8 cellular contexts compared by ENCODE assay signal in genomic region chr16:25257504-25257955, GRCh38. TPM values are rescaled to one million over a fixed set of nuclear protein-coding genes. Genes with fewer than 3 reads are reported as not detected.
DNase-seq lines count a peak whose midpoint lies in the region; ATAC-seq and TF ChIP-seq lines count a peak whose summit lies in the region.

Gene ZKSCAN2, minus strand, starts transcription at chr16:25257845. Its CDS starts 718 bp downstream, at chr16:25257127.

- no peak for TF ChIP-seq RAD21 in IMR-90 (IDR thresholded peaks at IDR 0.05; ENCODE audit: low read length)

- H4K20me1 ChIP-seq in DOHH2 (ENCODE audit: control insufficient read depth, insufficient read depth, low read depth, low read length) (peaks cover 6% of the 10 kb centered on the region; the same call in 1 of the 2 replicates), IMR-90 (ENCODE audit: insufficient read depth, low read length) (peaks cover 27% of the 10 kb centered on the region)

- TF ChIP-seq POLR2A in IMR-90 (IDR thresholded peaks at IDR 0.05; ENCODE audit: low read depth, low read length): peak; percentile 93

- peak within 1 kb of the TSS; percentile 17 for H3K18ac ChIP-seq in IMR-90 (ENCODE audit: low read depth, low read length)
- H3K18ac ChIP-seq in neuronal stem cell (ENCODE audit: low read length): peak within 1 kb of the TSS; percentile 99

- H3K4me2 ChIP-seq in DOHH2 (ENCODE audit: low read length) (peak within 1 kb of the TSS; percentile 83), IMR-90 (ENCODE audit: low read depth, low read length) (peak within 1 kb of the TSS; percentile 98), neuronal stem cell (ENCODE audit: insufficient read depth, low read length, poor library complexity, severe bottlenecking) (peak within 1 kb of the TSS; percentile 99)

- POLR2A ChIA-PET in IMR-90 (lab: Charles Lee; ENCODE audit: unreplicated experiment): no interaction called here

- H3K56ac ChIP-seq in IMR-90 (ENCODE audit: extremely low read depth, insufficient read depth, low read length): peak within 1 kb of the TSS; percentile 95

- H3K9ac ChIP-seq in IMR-90 (ENCODE audit: low read depth, low read length) (peak within 1 kb of the TSS; percentile 85), neuronal stem cell (ENCODE audit: low read depth, low read length, poor library complexity) (peak within 1 kb of the TSS; percentile 92), subcutaneous abdominal adipose tissue (ENCODE audit: low read length in 5 of 5) (peak within 1 kb of the TSS; percentile 82 to 93 (median 88))

- no peaks in the 10 kb centered on the region for H3K9me2 ChIP-seq in DOHH2 (replicated peaks; ENCODE audit: control insufficient read depth, low read length)

- H3K23ac ChIP-seq in IMR-90 (ENCODE audit: low read depth, low read length) (peak within 1 kb of the TSS; percentile 94), neuronal stem cell (ENCODE audit: low read depth, low read length, poor library complexity) (peak within 1 kb of the TSS; percentile 92)

- H3K4ac ChIP-seq in IMR-90 (ENCODE audit: low read depth, low read length) (peak within 1 kb of the TSS; percentile 96), neuronal stem cell (ENCODE audit: low read length) (no peak within 1 kb of the TSS)

- H2BK15ac ChIP-seq in IMR-90 (ENCODE audit: low read depth, low read length): no peak within 1 kb of the TSS; the same call in 2 of the 3 replicates
- no peak within 1 kb of the TSS for H2BK15ac ChIP-seq in neuronal stem cell (ENCODE audit: low read length)

- H2AK5ac ChIP-seq in IMR-90 (ENCODE audit: low read depth, low read length): peak within 1 kb of the TSS; percentile 93
- peak within 1 kb of the TSS; percentile 19 for H2AK5ac ChIP-seq in neuronal stem cell (ENCODE audit: low read depth, low read length)

- H2BK120ac ChIP-seq in IMR-90 (ENCODE audit: low read depth, low read length) (peak within 1 kb of the TSS; percentile 78), neuronal stem cell (ENCODE audit: low read depth, low read length) (no peak within 1 kb of the TSS)

- H2AFZ ChIP-seq in IMR-90 (replicated peaks; ENCODE audit: low read length, poor library complexity): peak within 1 kb of the TSS; percentile 99
- H2AFZ ChIP-seq in neuronal stem cell (ENCODE audit: low read length): peak within 1 kb of the TSS; percentile 95

- no peaks in the 10 kb centered on the region for H3F3A ChIP-seq in DOHH2 (ENCODE audit: control insufficient read depth, insufficient read depth)

- dilution Hi-C loops in IMR-90 (cut with HindIII; ENCODE audit: low sequenced_read_pairs, unreplicated experiment): no loop called here

- H3K27me3 ChIP-seq in DOHH2 (ENCODE audit: control insufficient read depth, low read length) (no peaks in the 10 kb centered on the region), IMR-90 (ENCODE audit: control insufficient read depth, insufficient read depth, low read length) (no peaks in the 10 kb centered on the region), neuronal stem cell (ENCODE audit: control insufficient read depth in 3 of 3, insufficient read depth in 3 of 3, low read depth in 1 of 3, low read length in 3 of 3) (no peaks in the 10 kb centered on the region), subcutaneous abdominal adipose tissue (ENCODE audit: control insufficient read depth in 5 of 5, insufficient read depth in 4 of 5, low read length in 5 of 5) (no peaks in the 10 kb centered on the region)

- H3K36me3 ChIP-seq in DOHH2 (ENCODE audit: control insufficient read depth, low read length) (peaks cover 53% of the 10 kb centered on the region), IMR-90 (ENCODE audit: control insufficient read depth, insufficient read depth, low read length) (peaks cover 14% of the 10 kb centered on the region), neuronal stem cell (replicated peaks in 1 of 2; ENCODE audit: control insufficient read depth in 2 of 2, insufficient read depth in 2 of 2, low read length in 2 of 2) (peaks cover 14 to 50% of the 10 kb centered on the region in 2 donors), subcutaneous abdominal adipose tissue (ENCODE audit: control insufficient read depth in 5 of 5, insufficient read depth in 5 of 5, low read length in 5 of 5) (peaks cover 6 to 19% (median 13%) of the 10 kb centered on the region in 5 donors)

- peaks cover 10% of the 10 kb centered on the region for H3K9me1 ChIP-seq in IMR-90 (ENCODE audit: insufficient read depth, low read length)

- H2BK20ac ChIP-seq in IMR-90 (ENCODE audit: low read depth, low read length): peak within 1 kb of the TSS; percentile 37; the same call in 1 of the 2 replicates

- intact Hi-C loops in IMR-90 (cut with micrococcal nuclease): loop anchor here (10.0 kb wide), 1 partner anchor 713 kb away; no protein-coding TSS in a partner anchor

- in situ Hi-C loops in IMR-90 (cut with MboI; ENCODE audit: low sequenced_read_pairs): no loop called here

- H4K91ac ChIP-seq in IMR-90 (ENCODE audit: insufficient read depth, low read depth, low read length) (peak within 1 kb of the TSS; percentile 81), neuronal stem cell (ENCODE audit: low read depth, low read length, poor library complexity) (peak within 1 kb of the TSS; percentile 34)

- no peak within 1 kb of the TSS for H2BK12ac ChIP-seq in neuronal stem cell (ENCODE audit: low read length)

- CTCF ChIA-PET in IMR-90 (lab: Yijun Ruan, JAX): no interaction called here

- peak within 1 kb of the TSS; percentile 98 for H2AK9ac ChIP-seq in IMR-90 (replicated peaks; ENCODE audit: low read depth, low read length, poor library complexity)

- peaks cover 61% of the 10 kb centered on the region for H3K79me2 ChIP-seq in DOHH2 (ENCODE audit: control insufficient read depth, low read length)

- 2% methylated on average over 17 of the region's 65 CpGs; no CpG with 5 or more reads in 1 of the 2 experiments for WGBS in IMR-90 (ENCODE audit: extremely low coverage in 2 of 2, insufficient read length in 1 of 2), 2 experiments
- no CpG with 5 or more reads among the region's 65 CpGs for WGBS in neuronal stem cell (ENCODE audit: extremely low coverage in 2 of 2, insufficient read length in 2 of 2, insufficient replicate concordance in 1 of 2), 2 donors

- ATAC-seq in GM21529 (IDR thresholded peaks at IDR 0.05; ENCODE audit: unreplicated experiment) (peak; percentile 81), IMR-90 (ENCODE audit: low read depth) (peak; percentile 93)

- H3K14ac ChIP-seq in IMR-90 (replicated peaks; ENCODE audit: low read depth, low read length) (peak within 1 kb of the TSS; percentile 99), neuronal stem cell (ENCODE audit: low read length) (no peak within 1 kb of the TSS)

- H4K5ac ChIP-seq in IMR-90 (ENCODE audit: low read depth, low read length): peak within 1 kb of the TSS; percentile 73

- H3K79me1 ChIP-seq in IMR-90 (ENCODE audit: low read depth in 1 of 2, low read length in 2 of 2): peaks cover 18 to 56% of the 10 kb centered on the region in 2 experiments
- no peaks in the 10 kb centered on the region for H3K79me1 ChIP-seq in neuronal stem cell (ENCODE audit: low read depth, low read length)

- H3K27ac ChIP-seq in DOHH2 (ENCODE audit: low read depth, low read length): peak within 1 kb of the TSS; percentile 83
- peak within 1 kb of the TSS; percentile 89 for H3K27ac ChIP-seq in IMR-90 (ENCODE audit: insufficient read depth, low read length)
- peak within 1 kb of the TSS; percentile 99 for H3K27ac ChIP-seq in neuronal stem cell (replicated peaks; ENCODE audit: low read length)
- peak within 1 kb of the TSS; percentile 79 for H3K27ac ChIP-seq in subcutaneous abdominal adipose tissue (ENCODE audit: low read depth, low read length)

- BruUV-seq in IMR-90 (replicated peaks; lab: Mats Ljungman, UMichigan): no TSS peak

- H4K8ac ChIP-seq in IMR-90 (ENCODE audit: low read depth in 2 of 2, low read length in 2 of 2) (peak within 1 kb of the TSS; percentile 88 to 98), neuronal stem cell (ENCODE audit: low read depth, low read length) (no peak within 1 kb of the TSS)

- DNase-seq in IMR-90 (peak; percentile 86), SHP77 (lab: John Stamatoyannopoulos, UW) (peak; percentile 94), foreskin melanocyte (peak; percentile 81), neuronal stem cell (ENCODE audit: low spot score) (peak; percentile 94)
- peak; percentile 51 to 71 (median 58) for DNase-seq in activated naive CD4-positive, alpha-beta T cell (lab: John Stamatoyannopoulos, UW)

- H3K9me3 ChIP-seq in DOHH2 (ENCODE audit: control insufficient read depth, insufficient read depth, low read length): no peaks in the 10 kb centered on the region
- no peaks in the 10 kb centered on the region for H3K9me3 ChIP-seq in IMR-90 (ENCODE audit: control insufficient read depth, insufficient read depth, low read length)
- H3K9me3 ChIP-seq in neuronal stem cell (replicated peaks in 1 of 2; ENCODE audit: control insufficient read depth in 2 of 2, insufficient read depth in 1 of 2, low read depth in 1 of 2, low read length in 2 of 2): no peaks in the 10 kb centered on the region
- H3K9me3 ChIP-seq in subcutaneous abdominal adipose tissue (ENCODE audit: control insufficient read depth in 5 of 5, low read length in 5 of 5): no peaks in the 10 kb centered on the region

- H3K4me1 ChIP-seq in DOHH2 (ENCODE audit: control insufficient read depth, low read length) (peaks cover 35% of the 10 kb centered on the region), IMR-90 (ENCODE audit: control insufficient read depth, insufficient read depth, low read length) (peaks cover 4% of the 10 kb centered on the region; the same call in 1 of the 2 replicates), neuronal stem cell (ENCODE audit: control insufficient read depth in 2 of 2, insufficient read depth in 1 of 2, low read depth in 1 of 2, low read length in 2 of 2) (peaks cover 6 to 7% of the 10 kb centered on the region in 2 donors), subcutaneous abdominal adipose tissue (ENCODE audit: control insufficient read depth in 5 of 5, insufficient read depth in 5 of 5, low read length in 5 of 5) (peaks cover 7 to 37% (median 34%) of the 10 kb centered on the region in 5 donors)

- no peak for TF ChIP-seq CTCF in DOHH2 (IDR thresholded peaks at IDR 0.05; ENCODE audit: low read depth, low read length, poor library complexity, severe bottlenecking)
- no peak for TF ChIP-seq CTCF in IMR-90 (conservative IDR thresholded peaks at IDR 0.05; ENCODE audit: low read depth, low read length)

- H2BK5ac ChIP-seq in IMR-90 (ENCODE audit: low read depth, low read length, poor library complexity, severe bottlenecking) (peak within 1 kb of the TSS; percentile 88), neuronal stem cell (ENCODE audit: low read length) (peak within 1 kb of the TSS; percentile 94)

- H3K4me3 ChIP-seq in DOHH2 (ENCODE audit: low read length): peak within 1 kb of the TSS; percentile 89
- H3K4me3 ChIP-seq in IMR-90 (ENCODE audit: insufficient read depth, low read depth, low read length): peak within 1 kb of the TSS; percentile 57
- peak within 1 kb of the TSS; percentile 83 to 94 for H3K4me3 ChIP-seq in neuronal stem cell (ENCODE audit: low read length in 2 of 2)
- H3K4me3 ChIP-seq in subcutaneous abdominal adipose tissue (ENCODE audit: low read depth in 1 of 5, low read length in 5 of 5): peak within 1 kb of the TSS; percentile 85 to 88 (median 86)

RNA-seq across cellular contexts. Expression of gene ZKSCAN2, which starts in this region (rescaled TPM):
- 3.8 and 4.7 TPM in 2 replicates for total RNA-seq in IMR-90 (2012; rRNA removed)
- 1.6 TPM in 2 replicates for polyA plus RNA-seq in IMR-90 (2012; rRNA removed)
- polyA plus RNA-seq in IMR-90 (2012; cell fraction: cytosol; rRNA removed): 0.62 and 1.3 TPM in 2 replicates
- polyA plus RNA-seq in IMR-90 (2012; cell fraction: nucleus; rRNA removed; ENCODE audit: low replicate concordance): 0.94 and 2.6 TPM in 2 replicates
- polyA plus RNA-seq in neuronal stem cell (2013, experiment 1 of 2): 6.9 TPM
- polyA plus RNA-seq in neuronal stem cell (2013, experiment 2 of 2): 6.6 TPM

Comparison
In these comparisons a context has a peak if more than half of its experiments do, and no peak if none do; other contexts are left out.
1. Peak in every context shown above with its lines: DNase-seq, ATAC-seq, H3K4me3 ChIP-seq and H3K27ac ChIP-seq.